20 cellular contexts compared by ENCODE assay signal in the genomic region with DNA sequence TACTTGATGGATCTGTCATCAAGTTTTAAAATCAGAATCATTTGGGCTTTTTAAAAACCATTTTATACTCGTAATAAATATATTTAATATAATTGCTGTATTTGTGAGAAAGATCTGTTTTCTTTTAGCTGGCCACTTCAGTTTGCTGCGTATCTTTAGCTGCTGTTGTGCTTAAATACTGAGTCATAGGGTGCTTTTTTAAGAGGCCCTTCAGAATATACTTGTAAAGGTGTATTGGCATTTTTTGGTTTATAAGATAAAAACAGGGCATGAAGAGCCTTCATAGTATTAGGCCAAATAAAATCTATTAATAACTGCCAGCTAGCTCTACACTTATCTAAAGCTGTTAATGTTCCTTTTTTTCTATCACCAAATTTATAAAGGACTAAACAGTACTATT. TPM values are rescaled to one million over a fixed set of nuclear protein-coding genes. Genes with fewer than 3 reads are reported as not detected.
DNase-seq lines count a peak whose midpoint lies in the region; ATAC-seq lines count a peak whose summit lies in the region.
"Had no signal": no experiment of that assay in that cellular context is flagged by ENCODE, and none has a peak within 500 bp of the region (broad histone marks: within the 10 kb centered on the region; RNA-seq: fewer than 3 reads in every experiment).

No MANE protein-coding gene starts in this region.

- H3K27ac ChIP-seq in GM23248 (0 out of 2 replicates have a peak overlapping the region, but pooled peaks have one; percentile 1), epithelial cell of prostate (peak overlapping the region; percentile 3)
- H3K27ac ChIP-seq: sigmoid colon, SJCRH30, testis had no signal

- peaks cover 34% of the 10 kb centered on the region for H3K4me1 ChIP-seq in GM23248 (ENCODE audit: insufficient read depth)
- H3K4me1 ChIP-seq: sigmoid colon, testis had no signal

- peaks cover 100% of the 10 kb centered on the region for H3K79me2 ChIP-seq in GM23248 (ENCODE audit: insufficient read depth)

- H3K27me3 ChIP-seq in GM23248 (replicated peaks; ENCODE audit: insufficient read depth), result no peaks in the 10 kb centered on the region
- H3K27me3 ChIP-seq: sigmoid colon, SJCRH30, testis had no signal

- H2AFZ ChIP-seq in GM23248, result no peak overlapping the region

- H3K4me1 Mint-ChIP-seq in activated naive CD4-positive, alpha-beta T cell treated with anti-CD3 and anti-CD28 coated beads, Interleukin-2, amount 50 U/mL, for 24 hours, result peaks cover 95% of the 10 kb centered on the region
- peaks cover 75% of the 10 kb centered on the region for H3K4me1 Mint-ChIP-seq in stimulated activated memory B cell treated with anti-CD40 and anti-IgM and Interleukin-4, amounts not matched to agents 10 μg/mL and 1 μg/mL and 100 μg/mL, for 72 hours

- peak overlapping the region; percentile 89 for H3K27ac Mint-ChIP-seq in activated naive CD4-positive, alpha-beta T cell treated with anti-CD3 and anti-CD28 coated beads, Interleukin-2, amount 50 U/mL, for 24 hours
- H3K27ac Mint-ChIP-seq in stimulated activated memory B cell treated with anti-CD40 and anti-IgM and Interleukin-4, amounts not matched to agents 10 μg/mL and 1 μg/mL and 100 μg/mL, for 72 hours, result peak overlapping the region; percentile 51
- H3K27ac Mint-ChIP-seq: dendritic cell treated with granulocyte-macrophage colony-stimulating factor and Interleukin-4, amounts not matched to agents 40 ng/mL and 50 ng/mL, for 4 days had no signal

- no peak overlapping the region for H3K4me2 ChIP-seq in GM23248 (ENCODE audit: unreplicated experiment)

- 94 to 99% methylated on average over 2 of the region's 2 CpGs for WGBS in GM23248 (ENCODE audit: low coverage in 1 of 2, low lambda C conversion rate in 2 of 2, missing lambda C conversion rate in 2 of 2), 2 experiments

- H3K27me3 Mint-ChIP-seq in activated naive CD4-positive, alpha-beta T cell treated with anti-CD3 and anti-CD28 coated beads, Interleukin-2, amount 50 U/mL, for 24 hours, result no peaks in the 10 kb centered on the region
- no peaks in the 10 kb centered on the region for H3K27me3 Mint-ChIP-seq in stimulated activated memory B cell treated with anti-CD40 and anti-IgM and Interleukin-4, amounts not matched to agents 10 μg/mL and 1 μg/mL and 100 μg/mL, for 72 hours
- H3K27me3 Mint-ChIP-seq: dendritic cell treated with granulocyte-macrophage colony-stimulating factor and Interleukin-4, amounts not matched to agents 40 ng/mL and 50 ng/mL, for 4 days had no signal

- no peak overlapping the region for H3K9ac ChIP-seq in GM23248

- H3K36me3 Mint-ChIP-seq in activated naive CD4-positive, alpha-beta T cell treated with anti-CD3 and anti-CD28 coated beads, Interleukin-2, amount 50 U/mL, for 24 hours, result peaks cover 36% of the 10 kb centered on the region
- peaks cover 75% of the 10 kb centered on the region for H3K36me3 Mint-ChIP-seq in stimulated activated memory B cell treated with anti-CD40 and anti-IgM and Interleukin-4, amounts not matched to agents 10 μg/mL and 1 μg/mL and 100 μg/mL, for 72 hours

- peaks cover 88% of the 10 kb centered on the region for H3F3A ChIP-seq in GM23248 (ENCODE audit: insufficient read depth)

- H4K20me1 ChIP-seq in GM23248 (ENCODE audit: insufficient read depth), result no peaks in the 10 kb centered on the region

- no peak for ATAC-seq in stimulated activated memory B cell treated with anti-CD40 and anti-IgM and Interleukin-4, amounts not matched to agents 10 μg/mL and 1 μg/mL and 100 μg/mL, for 72 hours
- no peak for ATAC-seq in GM18520 (IDR thresholded peaks at IDR 0.05; ENCODE audit: unreplicated experiment)

- no peak for DNase-seq in activated naive CD4-positive, alpha-beta T cell treated with anti-CD3 and anti-CD28 coated beads, Interleukin-2, amount 50 U/mL, for 16 hours
- no peak for DNase-seq in GM23248
- no peak for DNase-seq in epithelial cell of prostate (ENCODE audit: low read depth, low spot score)
- DNase-seq in DMS114 treated with DMSO at 0.1 percent for 48 hours (lab: John Stamatoyannopoulos, UW; ENCODE audit: unreplicated experiment), result no peak
- no peak for DNase-seq in NCI-H2107 treated with DMSO at 0.1 percent for 48 hours (lab: John Stamatoyannopoulos, UW; ENCODE audit: unreplicated experiment)
- DNase-seq: ACHN, C1 segment of cervical spinal cord, DMS79 treated with DMSO at 0.1 percent for 48 hours, NCI-H187, NCI-H226, NCI-H82, sigmoid colon, SJCRH30, testis had no signal

- no peaks in the 10 kb centered on the region for H3K9me3 ChIP-seq in GM23248 (ENCODE audit: low read depth)
- H3K9me3 ChIP-seq: sigmoid colon, SJCRH30, testis had no signal

- no peak overlapping the region for H3K4me3 Mint-ChIP-seq in activated naive CD4-positive, alpha-beta T cell treated with anti-CD3 and anti-CD28 coated beads, Interleukin-2, amount 50 U/mL, for 24 hours
- no peak overlapping the region for H3K4me3 Mint-ChIP-seq in stimulated activated memory B cell treated with anti-CD40 and anti-IgM and Interleukin-4, amounts not matched to agents 10 μg/mL and 1 μg/mL and 100 μg/mL, for 72 hours
- H3K4me3 Mint-ChIP-seq: dendritic cell treated with granulocyte-macrophage colony-stimulating factor and Interleukin-4, amounts not matched to agents 40 ng/mL and 50 ng/mL, for 4 days; T-helper 2 cell treated with Interferon-gamma antibody and Interleukin-4, amounts not matched to agents 5 μg/mL and 100 μg/mL, for 36 hours had no signal

- no peaks in the 10 kb centered on the region for H3K9me3 Mint-ChIP-seq in activated naive CD4-positive, alpha-beta T cell treated with anti-CD3 and anti-CD28 coated beads, Interleukin-2, amount 50 U/mL, for 24 hours
- no peaks in the 10 kb centered on the region for H3K9me3 Mint-ChIP-seq in stimulated activated memory B cell treated with anti-CD40 and anti-IgM and Interleukin-4, amounts not matched to agents 10 μg/mL and 1 μg/mL and 100 μg/mL, for 72 hours
- H3K9me3 Mint-ChIP-seq: dendritic cell treated with granulocyte-macrophage colony-stimulating factor and Interleukin-4, amounts not matched to agents 40 ng/mL and 50 ng/mL, for 4 days; T-helper 2 cell treated with Interferon-gamma antibody and Interleukin-4, amounts not matched to agents 5 μg/mL and 100 μg/mL, for 36 hours had no signal

- H3K36me3 ChIP-seq in GM23248 (ENCODE audit: low read depth), result peaks cover 80% of the 10 kb centered on the region

- H3K4me3 ChIP-seq in GM23248, result no peak overlapping the region
- H3K4me3 ChIP-seq: K562, sigmoid colon, SJCRH30, testis had no signal

- in situ Hi-C loops in GM23248 (cut with MboI), result no loop called here

- H3K9me2 ChIP-seq in GM23248 (ENCODE audit: insufficient read depth), result no peaks in the 10 kb centered on the region

RNA-seq across cellular contexts. Expression of a gene that starts 43.8 kb away (rescaled TPM):
- 132 and 137 TPM in 2 replicates for total RNA-seq in GM23248 (2014; rRNA removed; shearing (Covaris generic))
- polyA plus RNA-seq in GM23248 (2016; fragmentation: Nextera tagmentation; extraction: Ambion mirVana), result 102 TPM in 2 replicates
